15 cellular contexts compared by ENCODE assay signal in genomic region chr2:170814551-170815245, GRCh38. TPM values are rescaled to one million over a fixed set of nuclear protein-coding genes. Genes with fewer than 3 reads are reported as not detected.
DNase-seq lines count a peak whose midpoint lies in the region; ATAC-seq and TF ChIP-seq lines count a peak whose summit lies in the region.
"Had no signal": no experiment of that assay in that cellular context is flagged by ENCODE, and none has a peak within 500 bp of the region (broad histone marks: within the 10 kb centered on the region; RNA-seq: fewer than 3 reads in every experiment).

No MANE protein-coding gene starts in this region.

- H3K4me2 ChIP-seq in DOHH2 (ENCODE audit: low read length): peak overlapping the region; percentile 97; the same call in 1 of the 2 replicates

- peaks cover 0 to 14% (median 0%) of the 10 kb centered on the region in 8 donors for H3K9me3 Mint-ChIP-seq in CD4-positive, alpha-beta memory T cell

- peaks cover 43% of the 10 kb centered on the region for H3K4me1 ChIP-seq in CD4-positive, alpha-beta memory T cell (ENCODE audit: insufficient read depth, low read length)
- H3K4me1 ChIP-seq in DOHH2 (ENCODE audit: control insufficient read depth, low read length): peaks cover 19% of the 10 kb centered on the region

- H3K4me3 Mint-ChIP-seq in CD4-positive, alpha-beta memory T cell: peak overlapping the region in 7 of 8 donors; percentile 22 to 80 (median 38)

- intact Hi-C loops in CD4-positive, alpha-beta memory T cell (cut with micrococcal nuclease): loop anchor here (5.0 kb wide), 3 partner anchors 97 to 577 kb away; partner anchors contain the start of gene SP5

- H3K27ac ChIP-seq in CD4-positive, alpha-beta memory T cell (ENCODE audit: low read depth, low read length): no peak overlapping the region
- no peak overlapping the region for H3K27ac ChIP-seq in DOHH2 (ENCODE audit: low read depth, low read length)

- peak overlapping the region in 5 of 7 donors; percentile 8 to 87 (median 77) for H3K27ac Mint-ChIP-seq in CD4-positive, alpha-beta memory T cell
- H3K27ac Mint-ChIP-seq: CD14-positive monocyte had no signal

- peaks cover 49 to 65% of the 10 kb centered on the region in 2 donors for H3K27me3 Mint-ChIP-seq in CD4-positive, alpha-beta memory T cell

- CTCF ChIA-PET in CD4-positive, alpha-beta memory T cell (lab: Charles Lee; ENCODE audit: partially characterized antibody): interaction anchor here (0.7 to 6.0 kb wide), 12 partner anchors 11 to 490 kb away, joined by 3 to 144 read pairs (median 8); no protein-coding TSS in a partner anchor

- H3K36me3 Mint-ChIP-seq in CD4-positive, alpha-beta memory T cell: no peaks in the 10 kb centered on the region

- POLR2A ChIA-PET in CD4-positive, alpha-beta memory T cell (lab: Charles Lee; ENCODE audit: partially characterized antibody): interaction anchor here (1.5 kb wide), 1 partner anchor 405 kb away, joined by 3 read pairs; no protein-coding TSS in a partner anchor

- H3K36me3 ChIP-seq in CD4-positive, alpha-beta memory T cell (ENCODE audit: insufficient read depth, low read length): no peaks in the 10 kb centered on the region
- no peaks in the 10 kb centered on the region for H3K36me3 ChIP-seq in DOHH2 (ENCODE audit: control insufficient read depth, low read length)

- no peaks in the 10 kb centered on the region for H3K79me2 ChIP-seq in DOHH2 (ENCODE audit: control insufficient read depth, low read length)

- no peaks in the 10 kb centered on the region for H3K9me3 ChIP-seq in CD4-positive, alpha-beta memory T cell (ENCODE audit: control insufficient read depth in 1 of 2, low read length in 2 of 2)
- H3K9me3 ChIP-seq in DOHH2 (ENCODE audit: control insufficient read depth, insufficient read depth, low read length): no peaks in the 10 kb centered on the region
- H3K9me3 ChIP-seq in iPS-18c (ENCODE audit: control insufficient read depth, insufficient read depth, low read length): peaks cover 2% of the 10 kb centered on the region

- no peak for TF ChIP-seq CTCF in DOHH2 (IDR thresholded peaks at IDR 0.05; ENCODE audit: low read depth, low read length, poor library complexity, severe bottlenecking)

- peaks cover 59% of the 10 kb centered on the region for H3K27me3 ChIP-seq in CD4-positive, alpha-beta memory T cell (ENCODE audit: insufficient read depth, low read length)
- H3K27me3 ChIP-seq in DOHH2 (ENCODE audit: control insufficient read depth, low read length): peaks cover 44% of the 10 kb centered on the region

- no peak overlapping the region for H3K4me3 ChIP-seq in CD4-positive, alpha-beta memory T cell (ENCODE audit: low read length in 2 of 2)
- H3K4me3 ChIP-seq in DOHH2 (ENCODE audit: low read length) (no peak overlapping the region), iPS-18c (ENCODE audit: insufficient read depth, low read depth, low read length) (peak overlapping the region; percentile 52)

- H3F3A ChIP-seq in DOHH2 (ENCODE audit: control insufficient read depth, insufficient read depth): no peaks in the 10 kb centered on the region; the same call in 1 of the 2 replicates

- H4K20me1 ChIP-seq in DOHH2 (ENCODE audit: control insufficient read depth, insufficient read depth, low read depth, low read length): no peaks in the 10 kb centered on the region

- no peak for DNase-seq in CD4-positive, alpha-beta memory T cell
- DNase-seq in NCI-H510A treated with DMSO at 0.1 percent for 48 hours (lab: John Stamatoyannopoulos, UW): peak; percentile 93
- no peak for DNase-seq in superior temporal gyrus (ENCODE audit: extremely low spot score)
- DNase-seq in HUDEP-2 (lab: John Stamatoyannopoulos, UW; ENCODE audit: unreplicated experiment in 76 of 76): no peak
- DNase-seq in activated naive CD4-positive, alpha-beta T cell treated with Interleukin-2 at 50 U/mL for 16 hours: no peak
- DNase-seq: activated gamma-delta T cell, cerebellar nuclear complex, hippocampal formation, midbrain, SW 1271 had no signal

- no peak for ATAC-seq in HG03196 (IDR thresholded peaks at IDR 0.05; ENCODE audit: unreplicated experiment)
- ATAC-seq: activated CD4-positive, alpha-beta T cell treated with anti-CD3 and anti-CD28 coated beads for 36 hours had no signal

- peaks cover 23 to 61% (median 43%) of the 10 kb centered on the region in 4 donors for H3K4me1 Mint-ChIP-seq in CD4-positive, alpha-beta memory T cell

- H3K9me2 ChIP-seq in DOHH2 (replicated peaks; ENCODE audit: control insufficient read depth, low read length): no peaks in the 10 kb centered on the region

RNA-seq across cellular contexts. Expression of gene GAD1, which starts 2.0 kb away (rescaled TPM):
- not detected for total RNA-seq in CD4-positive, alpha-beta memory T cell
- not detected for polyA plus RNA-seq in CD4-positive, alpha-beta memory T cell
- polyA plus RNA-seq: CD14-positive monocyte had no signal

RNA-seq across cellular contexts. Expression of gene ERICH2, which starts 44.5 kb away (rescaled TPM):
- not detected for total RNA-seq in CD4-positive, alpha-beta memory T cell
- under 1 TPM in 1 of 2 donors, not detected in 1; 0.58 TPM for polyA plus RNA-seq in CD4-positive, alpha-beta memory T cell
- total RNA-seq: activated CD4-positive, alpha-beta T cell treated with anti-CD3 and anti-CD28 coated beads for 36 hours had no signal
- polyA plus RNA-seq: CD14-positive monocyte had no signal
